ENCODE assay signal across 9 cellular contexts in genomic region chr19:51094696-51095279, GRCh38. TPM values are rescaled to one million over a fixed set of nuclear protein-coding genes. Genes with fewer than 3 reads are reported as not detected.
DNase-seq lines count a peak whose midpoint lies in the region; ATAC-seq, FAIRE-seq and TF ChIP-seq lines count a peak whose summit lies in the region.
"Had no signal": no experiment of that assay in that cellular context is flagged by ENCODE, and none has a peak within 500 bp of the region (broad histone marks: within the 10 kb centered on the region; RNA-seq: fewer than 3 reads in every experiment).

No MANE protein-coding gene starts in this region.

- no peak for TF ChIP-seq POLR2A in right lobe of liver (IDR thresholded peaks at IDR 0.05)

- no peak overlapping the region for H3K4me2 ChIP-seq in astrocyte (ENCODE audit: low read length)

- H3K27me3 ChIP-seq in astrocyte (ENCODE audit: insufficient read depth, low read length), result no peaks in the 10 kb centered on the region
- H3K27me3 ChIP-seq in right lobe of liver, result no peaks in the 10 kb centered on the region

- 40% methylated on average over 7 of the region's 15 CpGs for WGBS in right lobe of liver (ENCODE audit: insufficient coverage, low coverage, low lambda C conversion rate, missing lambda C conversion rate)

- H3K9me3 ChIP-seq in astrocyte (ENCODE audit: insufficient read depth, low read depth, low read length) (no peaks in the 10 kb centered on the region), right lobe of liver (no peaks in the 10 kb centered on the region)

- H3K79me2 ChIP-seq in astrocyte (ENCODE audit: insufficient read depth, low read length), result no peaks in the 10 kb centered on the region

- ATAC-seq in activated T-cell treated with anti-CD3 and anti-CD28 coated beads, Interleukin-2, amount 50 U/mL, for 4 hours, result no peak
- ATAC-seq in right lobe of liver (no peak), HG03521 (IDR thresholded peaks at IDR 0.05; ENCODE audit: unreplicated experiment) (no peak), GM18868 (IDR thresholded peaks at IDR 0.05; ENCODE audit: unreplicated experiment) (no peak)

- DNase-seq in activated T-cell treated with anti-CD3 and anti-CD28 coated beads for 24 hours (ENCODE audit: low read depth) (peak; percentile 11), NCI-H1105 treated with DMSO at 0.1 percent for 48 hours (lab: John Stamatoyannopoulos, UW) (peak; percentile 28), astrocyte (ENCODE audit: low read depth) (no peak), right lobe of liver (peak in 1 of 3 donors; percentile 50), SW480 (ENCODE audit: low spot score) (no peak)
- DNase-seq in activated T-cell treated with anti-CD3 and anti-CD28 coated beads, Interleukin-2, amount 50 U/mL, for 4 hours, result no peak

- FAIRE-seq in astrocyte (lab: Jason Lieb, UNC), result no peak

- no peak overlapping the region for H3K4me3 ChIP-seq in astrocyte (ENCODE audit: insufficient read depth, low read depth, low read length)
- no peak overlapping the region for H3K4me3 ChIP-seq in right lobe of liver

- H3K36me3 Mint-ChIP-seq in activated T-cell treated with anti-CD3 and anti-CD28 coated beads, Interleukin-2, amount 50 U/mL, for 4 hours (ENCODE audit: insufficient read depth), result peaks cover 14% of the 10 kb centered on the region
- H3K36me3 Mint-ChIP-seq in astrocyte (ENCODE audit: low read depth, unreplicated experiment), result peaks cover 2% of the 10 kb centered on the region

- H3K27ac Mint-ChIP-seq in astrocyte (ENCODE audit: unreplicated experiment), result no peak overlapping the region

- no peak overlapping the region for H3K27ac ChIP-seq in astrocyte (ENCODE audit: low read depth, low read length)
- H3K27ac ChIP-seq in right lobe of liver, result no peak overlapping the region

- TF ChIP-seq CTCF in astrocyte (IDR thresholded peaks at IDR 0.05; ENCODE audit: insufficient read depth, low read depth, low read length), result peak; percentile 26
- TF ChIP-seq CTCF in right lobe of liver (IDR thresholded peaks at IDR 0.05), result peak in 3 of 4 donors; percentile 47 to 51 (median 50)

- peaks cover 12% of the 10 kb centered on the region for H3K4me1 Mint-ChIP-seq in activated T-cell treated with anti-CD3 and anti-CD28 coated beads, Interleukin-2, amount 50 U/mL, for 4 hours (ENCODE audit: low read depth)
- peaks cover 5% of the 10 kb centered on the region for H3K4me1 Mint-ChIP-seq in astrocyte (ENCODE audit: low read depth, unreplicated experiment)

- no peak overlapping the region for H2AFZ ChIP-seq in astrocyte (ENCODE audit: low read depth, low read length)

- intact Hi-C loops in right lobe of liver (cut with DNase I), result no loop called here

- no peaks in the 10 kb centered on the region for H3K9me3 Mint-ChIP-seq in activated T-cell treated with anti-CD3 and anti-CD28 coated beads, Interleukin-2, amount 50 U/mL, for 4 hours
- H3K9me3 Mint-ChIP-seq in astrocyte (ENCODE audit: unreplicated experiment), result no peaks in the 10 kb centered on the region

- H4K20me1 ChIP-seq in astrocyte (ENCODE audit: insufficient read depth, low read length), result peaks cover 38% of the 10 kb centered on the region

- H3K36me3 ChIP-seq in astrocyte (ENCODE audit: insufficient read depth, low read length) (no peaks in the 10 kb centered on the region), right lobe of liver (no peaks in the 10 kb centered on the region)

- no peaks in the 10 kb centered on the region for H3K4me1 ChIP-seq in astrocyte (ENCODE audit: insufficient read depth, low read length)
- no peaks in the 10 kb centered on the region for H3K4me1 ChIP-seq in right lobe of liver

- H3K9ac ChIP-seq in astrocyte (ENCODE audit: low read length), result no peak overlapping the region

- H3K4me3 Mint-ChIP-seq in activated T-cell treated with anti-CD3 and anti-CD28 coated beads, Interleukin-2, amount 50 U/mL, for 4 hours, result no peak overlapping the region
- H3K4me3 Mint-ChIP-seq in astrocyte (ENCODE audit: unreplicated experiment), result no peak overlapping the region

- H3K27me3 Mint-ChIP-seq in activated T-cell treated with anti-CD3 and anti-CD28 coated beads, Interleukin-2, amount 50 U/mL, for 4 hours (ENCODE audit: low read depth), result no peaks in the 10 kb centered on the region
- peaks cover 17% of the 10 kb centered on the region for H3K27me3 Mint-ChIP-seq in astrocyte (ENCODE audit: low read depth, unreplicated experiment)

RNA-seq across cellular contexts. Expression of gene KLK14, which starts 12.1 kb away (rescaled TPM):
- 1 to 10 TPM in 2 of 3 donors, under 1 TPM in 1; 0.79 to 1.4 (median 1.2) TPM for total RNA-seq in activated T-cell treated with anti-CD3 and anti-CD28 coated beads, Interleukin-2, amount 50 U/mL, for 4 hours
- total RNA-seq in astrocyte, result 0.23 and 0.31 TPM in 2 replicates
- under 1 TPM in 2 of 6 experiments, not detected in 4; 0.17 to 0.18 TPM for total RNA-seq in right lobe of liver
- total RNA-seq: renal cortical epithelial cell had no signal

RNA-seq across cellular contexts. Expression of gene CTU1, which starts 13.4 kb away (rescaled TPM):
- 10 to 100 TPM; 24.1 to 29.3 (median 27.7) TPM for total RNA-seq in activated T-cell treated with anti-CD3 and anti-CD28 coated beads, Interleukin-2, amount 50 U/mL, for 4 hours
- 6.4 and 7.4 TPM in 2 replicates for total RNA-seq in astrocyte
- 1 to 10 TPM; 3.3 to 6.4 (median 3.9) TPM for total RNA-seq in right lobe of liver

RNA-seq across cellular contexts. Expression of gene KLK13, which starts 29.9 kb away (rescaled TPM):
- total RNA-seq in activated T-cell treated with anti-CD3 and anti-CD28 coated beads, Interleukin-2, amount 50 U/mL, for 4 hours, result not detected
- total RNA-seq in astrocyte (0.32 TPM in 1 of 2 replicates, not detected in the other), right lobe of liver (not detected)
- total RNA-seq: renal cortical epithelial cell had no signal

RNA-seq across cellular contexts. Expression of gene SIGLEC9, which starts 29.9 kb away (rescaled TPM):
- total RNA-seq in activated T-cell treated with anti-CD3 and anti-CD28 coated beads, Interleukin-2, amount 50 U/mL, for 4 hours, result under 1 TPM; 0.22 to 0.43 (median 0.37) TPM
- total RNA-seq in astrocyte (not detected in 2 replicates), right lobe of liver (1 to 10 TPM; 3.8 to 7.9 (median 4.1) TPM)
- total RNA-seq: renal cortical epithelial cell had no signal

RNA-seq across cellular contexts. Expression of gene SIGLEC7, which starts 47.3 kb away (rescaled TPM):
- total RNA-seq in activated T-cell treated with anti-CD3 and anti-CD28 coated beads, Interleukin-2, amount 50 U/mL, for 4 hours, result under 1 TPM in 1 of 3 donors, not detected in 2; 0.16 TPM
- total RNA-seq in astrocyte (not detected in 2 replicates), right lobe of liver (1 to 10 TPM; 2.4 to 7.3 (median 3.9) TPM)
- total RNA-seq: renal cortical epithelial cell had no signal

Comparison
In these comparisons a context has a peak if more than half of its experiments do, and no peak if none do; other contexts are left out.
1. DNase-seq: peak in activated T-cell treated with anti-CD3 and anti-CD28 coated beads for 24 hours (single experiment) and NCI-H1105 treated with DMSO at 0.1 percent for 48 hours (single experiment); none in activated T-cell treated with anti-CD3 and anti-CD28 coated beads, Interleukin-2, amount 50 U/mL, for 4 hours (single experiment), astrocyte (single experiment) and SW480 (single experiment).